In the genomic region with DNA sequence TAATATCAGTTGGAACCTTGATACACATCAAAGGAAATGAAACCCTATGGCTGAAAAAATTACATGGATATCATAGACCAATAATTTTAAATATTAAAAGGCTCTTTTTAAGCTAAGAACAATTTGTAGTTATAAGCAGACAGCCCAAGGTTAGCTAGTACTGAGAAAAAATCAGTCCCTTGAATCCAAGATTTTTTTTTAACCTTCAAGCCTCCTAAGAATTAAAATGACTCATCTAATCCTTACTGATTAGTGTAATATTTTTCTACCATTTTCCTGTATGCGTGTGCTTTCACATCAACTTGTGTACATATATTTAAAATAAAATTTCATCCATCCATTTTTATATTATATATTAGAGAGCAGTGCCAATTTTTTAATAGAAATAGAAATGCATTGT, we compare ENCODE assay signal across 24 cellular contexts.
A peak's percentile ranks its signal among the peaks of the same experiment; 100 is the strongest.
DNase-seq lines count a peak whose midpoint lies in the region; ATAC-seq, FAIRE-seq and TF ChIP-seq lines count a peak whose summit lies in the region.
"Had no signal": no experiment of that assay in that cellular context is flagged by ENCODE, and none has a peak within 500 bp of the region (broad histone marks: within the 10 kb centered on the region; RNA-seq: fewer than 3 reads in every experiment).

No MANE protein-coding gene starts in this region.

- intact Hi-C loops in A673 (cut with micrococcal nuclease; ENCODE audit: unreplicated experiment) (no loop called here), K562 (cut with micrococcal nuclease) (no loop called here), left lung (cut with DNase I) (no loop called here), upper lobe of right lung (cut with DNase I) (no loop called here)

- H4K20me1 ChIP-seq in OCI-LY3 (ENCODE audit: insufficient read depth, low read length), result no peaks in the 10 kb centered on the region
- no peaks in the 10 kb centered on the region for H4K20me1 ChIP-seq in K562 (replicated peaks; ENCODE audit: control insufficient read depth, insufficient read depth, low read length)
- H4K20me1 ChIP-seq: BLaER1 treated with 17β-estradiol and CSF1 and Interleukin-3, amounts not matched to agents 10 nM and 100 nM had no signal

- peak overlapping the region; percentile 14; the same call in 1 of the 2 replicates for H3K4me2 ChIP-seq in OCI-LY3 (ENCODE audit: low read length)
- H3K4me2 ChIP-seq in K562 (ENCODE audit: insufficient read depth, low read length), result no peak overlapping the region
- H3K4me2 ChIP-seq: BLaER1 treated with 17β-estradiol and CSF1 and Interleukin-3, amounts not matched to agents 10 nM and 100 nM had no signal

- H3K27me3 ChIP-seq in A673 (replicated peaks; ENCODE audit: insufficient read depth, low read depth, low read length, poor library complexity) (no peaks in the 10 kb centered on the region), OCI-LY3 (ENCODE audit: low read depth, low read length) (no peaks in the 10 kb centered on the region), K562 (ENCODE audit: control insufficient read depth in 2 of 2, insufficient read depth in 2 of 2, low read length in 2 of 2) (no peaks in the 10 kb centered on the region), left lung (no peaks in the 10 kb centered on the region), upper lobe of right lung (no peaks in the 10 kb centered on the region)
- H3K27me3 ChIP-seq: BLaER1 treated with 17β-estradiol and CSF1 and Interleukin-3, amounts not matched to agents 10 nM and 100 nM; Peyer's patch had no signal

- no peak for TF ChIP-seq RAD21 in K562 (CRISPR knock-in tag; conservative IDR thresholded peaks at IDR 0.05 in 1 of 2, IDR thresholded peaks at IDR 0.05 in 1 of 2)

- in situ Hi-C loops in K562 (cut with MboI), result no loop called here

- H3K9me1 ChIP-seq in K562 (ENCODE audit: control insufficient read depth, insufficient read depth, low read length), result no peaks in the 10 kb centered on the region

- H3K36me3 ChIP-seq in A673 (ENCODE audit: insufficient read depth, low read length, poor library complexity, severe bottlenecking) (no peaks in the 10 kb centered on the region), OCI-LY3 (replicated peaks; ENCODE audit: low read depth, low read length) (no peaks in the 10 kb centered on the region), K562 (ENCODE audit: control insufficient read depth, insufficient read depth, low read length) (no peaks in the 10 kb centered on the region), left lung (no peaks in the 10 kb centered on the region), upper lobe of right lung (no peaks in the 10 kb centered on the region)
- H3K36me3 ChIP-seq: BLaER1 treated with 17β-estradiol and CSF1 and Interleukin-3, amounts not matched to agents 10 nM and 100 nM; Peyer's patch had no signal

- H2AFZ ChIP-seq in OCI-LY3 (ENCODE audit: low read depth, low read length) (no peak overlapping the region), K562 (ENCODE audit: low read depth, low read length) (peak overlapping the region; percentile 30)

- H3K79me2 ChIP-seq in OCI-LY3 (ENCODE audit: low read length) (no peaks in the 10 kb centered on the region), K562 (ENCODE audit: control insufficient read depth, insufficient read depth, low read length) (no peaks in the 10 kb centered on the region)

- CTCF ChIA-PET in A673 (lab: Charles Lee), result no interaction called here
- CTCF ChIA-PET in K562 (lab: Yijun Ruan, JAX; ENCODE audit: low intra/inter-chr PET ratio), result no interaction called here

- WGBS in K562 (ENCODE audit: insufficient coverage, low coverage, missing lambda C conversion rate), result 45% methylated on average over 1 of the region's 1 CpG

- no peak for TF ChIP-seq EP300 in K562 (IDR thresholded peaks at IDR 0.05; ENCODE audit: low read length)

- ATAC-seq in K562, result no peak
- no peak for ATAC-seq in left lung
- ATAC-seq in HG02870 (IDR thresholded peaks at IDR 0.05; ENCODE audit: unreplicated experiment), result no peak
- ATAC-seq in upper lobe of right lung, result no peak
- ATAC-seq: Right ventricle myocardium inferior had no signal

- no peak for FAIRE-seq in K562 (lab: Jason Lieb, UNC)
- FAIRE-seq: GM12892, HTR-8/SVneo had no signal

- H3K4me1 ChIP-seq in A673 (ENCODE audit: insufficient read depth, low read length, poor library complexity, severe bottlenecking) (peaks cover 28% of the 10 kb centered on the region), OCI-LY3 (ENCODE audit: low read length) (no peaks in the 10 kb centered on the region), K562 (replicated peaks in 1 of 2; ENCODE audit: control insufficient read depth in 2 of 2, insufficient read depth in 2 of 2, low read length in 2 of 2) (no peaks in the 10 kb centered on the region), left lung (no peaks in the 10 kb centered on the region), upper lobe of right lung (no peaks in the 10 kb centered on the region)
- H3K4me1 ChIP-seq: BLaER1 treated with 17β-estradiol and CSF1 and Interleukin-3, amounts not matched to agents 10 nM and 100 nM; Peyer's patch had no signal

- H3K9ac ChIP-seq in OCI-LY3 (ENCODE audit: low read length) (no peak overlapping the region), K562 (ENCODE audit: insufficient read depth in 1 of 2, low read depth in 2 of 2, low read length in 2 of 2) (no peak overlapping the region)
- H3K9ac ChIP-seq: BLaER1 treated with 17β-estradiol and CSF1 and Interleukin-3, amounts not matched to agents 10 nM and 100 nM had no signal

- no peak overlapping the region for H3K4me3 ChIP-seq in A673 (ENCODE audit: low read depth, low read length, poor library complexity, severe bottlenecking)
- no peak overlapping the region for H3K4me3 ChIP-seq in OCI-LY3 (ENCODE audit: low read length)
- H3K4me3 ChIP-seq in K562, result no peak overlapping the region
- no peak overlapping the region for H3K4me3 ChIP-seq in left lung
- H3K4me3 ChIP-seq in upper lobe of right lung, result no peak overlapping the region
- H3K4me3 ChIP-seq: BLaER1 treated with 17β-estradiol and CSF1 and Interleukin-3, amounts not matched to agents 10 nM and 100 nM; Peyer's patch had no signal

- peak; percentile 37 for DNase-seq in A673 (ENCODE audit: low spot score)
- no peak for DNase-seq in K562 (ENCODE audit: extremely low read depth in 1 of 4, low spot score in 3 of 4)
- DNase-seq in renal cortical epithelial cell (ENCODE audit: low read depth), result peak; percentile 6
- DNase-seq in left lung, result no peak
- no peak for DNase-seq in iPS-NIHi11 (ENCODE audit: low spot score)
- DNase-seq in upper lobe of right lung, result no peak
- DNase-seq: CD8-positive, alpha-beta memory T cell; DMS79 treated with DMSO at 0.1 percent for 48 hours; GDM1; H9; MV-4-11; NCI-H1417 treated with DMSO at 0.1 percent for 48 hours; NCI-H2029; NCI-H2171; NCI-H446; NCI-H748 treated with DMSO at 0.1 percent for 48 hours; Peyer's patch had no signal

- POLR2A ChIA-PET in A673 (lab: Charles Lee; ENCODE audit: low non-redundant PET) (interaction anchor here (0.6 to 0.8 kb wide), 2 partner anchors 28 to 236 kb away, joined by 3 to 4 read pairs; no protein-coding TSS in a partner anchor), K562 (lab: Yijun Ruan, JAX) (no interaction called here)

- H3K27ac ChIP-seq in A673 (ENCODE audit: low read depth, low read length, poor library complexity, severe bottlenecking), result no peak overlapping the region
- H3K27ac ChIP-seq in OCI-LY3 (ENCODE audit: low read length), result no peak overlapping the region
- H3K27ac ChIP-seq in K562 (ENCODE audit: extremely low read depth, low read depth, low read length), result no peak overlapping the region
- H3K27ac ChIP-seq in left lung, result no peak overlapping the region
- no peak overlapping the region for H3K27ac ChIP-seq in upper lobe of right lung
- H3K27ac ChIP-seq: BLaER1 treated with 17β-estradiol and CSF1 and Interleukin-3, amounts not matched to agents 10 nM and 100 nM; HL-60; Peyer's patch had no signal

- no peak for TF ChIP-seq POLR2A in K562 (conservative IDR thresholded peaks at IDR 0.05)

- BruUV-seq in A673 (replicated peaks; lab: Mats Ljungman, UMichigan) (no TSS peak), K562 (replicated peaks; lab: Mats Ljungman, UMichigan) (no TSS peak)

- TF ChIP-seq CTCF in A673 (conservative IDR thresholded peaks at IDR 0.05; ENCODE audit: low read depth, low read length), result no peak
- no peak for TF ChIP-seq CTCF in OCI-LY3 (IDR thresholded peaks at IDR 0.05; ENCODE audit: low read depth, low read length)
- no peak for TF ChIP-seq CTCF in K562 (IDR thresholded peaks at IDR 0.05 in 2 of 3, conservative IDR thresholded peaks at IDR 0.05 in 1 of 3; ENCODE audit: insufficient read depth in 2 of 3, low read depth in 1 of 3, low read length in 3 of 3)
- TF ChIP-seq CTCF in left lung (IDR thresholded peaks at IDR 0.05), result no peak
- no peak for TF ChIP-seq CTCF in upper lobe of right lung (IDR thresholded peaks at IDR 0.05)

- H3K9me3 ChIP-seq in A673 (ENCODE audit: low read depth, low read length, poor library complexity, severe bottlenecking) (no peaks in the 10 kb centered on the region), OCI-LY3 (ENCODE audit: insufficient read depth, low read length) (no peaks in the 10 kb centered on the region), K562 (replicated peaks; ENCODE audit: control insufficient read depth, insufficient read depth, low read depth, low read length) (no peaks in the 10 kb centered on the region), left lung (peaks cover 0 to 7% of the 10 kb centered on the region in 2 donors), upper lobe of right lung (no peaks in the 10 kb centered on the region)
- H3K9me3 ChIP-seq: Peyer's patch had no signal

TF ChIP-seq in K562, 482 proteins besides CTCF, POLR2A, EP300 and RAD21 (continues in another document):
- TF ChIP-seq, protein P1, sequence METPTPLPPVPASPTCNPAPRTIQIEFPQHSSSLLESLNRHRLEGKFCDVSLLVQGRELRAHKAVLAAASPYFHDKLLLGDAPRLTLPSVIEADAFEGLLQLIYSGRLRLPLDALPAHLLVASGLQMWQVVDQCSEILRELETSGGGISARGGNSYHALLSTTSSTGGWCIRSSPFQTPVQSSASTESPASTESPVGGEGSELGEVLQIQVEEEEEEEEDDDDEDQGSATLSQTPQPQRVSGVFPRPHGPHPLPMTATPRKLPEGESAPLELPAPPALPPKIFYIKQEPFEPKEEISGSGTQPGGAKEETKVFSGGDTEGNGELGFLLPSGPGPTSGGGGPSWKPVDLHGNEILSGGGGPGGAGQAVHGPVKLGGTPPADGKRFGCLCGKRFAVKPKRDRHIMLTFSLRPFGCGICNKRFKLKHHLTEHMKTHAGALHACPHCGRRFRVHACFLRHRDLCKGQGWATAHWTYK (CRISPR knock-in tag; IDR thresholded peaks at IDR 0.05), result no peak

Comparison
In these comparisons a context has a peak if more than half of its experiments do, and no peak if none do; other contexts are left out.
1. DNase-seq: peak in A673 (single experiment) and renal cortical epithelial cell (single experiment); none in K562 (0 of 4), left lung (0 of 2), iPS-NIHi11 (single experiment) and upper lobe of right lung (single experiment).